1 cellular context compared by ENCODE assay signal in genomic region chr16:24844101-24845030, GRCh38.
TF ChIP-seq lines count a peak whose summit lies in the region.

No MANE protein-coding gene starts in this region.

TF ChIP-seq in K562, 482 proteins besides CTCF, POLR2A, EP300 and RAD21 (continued from another document and continues in another):
- TF ChIP-seq THRB (CRISPR knock-in tag; conservative IDR thresholded peaks at IDR 0.05) (no peak), RNF2 (IDR thresholded peaks at IDR 0.05) (no peak), RB1 (IDR thresholded peaks at IDR 0.05; ENCODE audit: low read depth) (no peak), ZNF24 (IDR thresholded peaks at IDR 0.05) (0 out of 2 replicates have a peak, but pooled peaks have one; percentile 37), ZKSCAN8 (CRISPR knock-in tag; IDR thresholded peaks at IDR 0.05) (no peak), HMGN3 (IDR thresholded peaks at IDR 0.05; ENCODE audit: borderline replicate concordance, extremely low read depth, insufficient read length, low read depth, low read length) (no peak), SP2 (IDR thresholded peaks at IDR 0.05; ENCODE audit: extremely low read depth, low read depth, low read length, poor library complexity, severe bottlenecking) (no peak), FOXK1 (CRISPR knock-in tag; IDR thresholded peaks at IDR 0.05; ENCODE audit: borderline replicate concordance) (no peak), U2AF2 (optimal IDR thresholded peaks at IDR 0.05; ENCODE audit: low read depth, low read length) (no peak), ZNF232 (CRISPR knock-in tag; IDR thresholded peaks at IDR 0.05) (no peak), MEF2A (IDR thresholded peaks at IDR 0.05; ENCODE audit: control insufficient read depth, low read depth, low read length) (no peak), ZNF780A (CRISPR knock-in tag; IDR thresholded peaks at IDR 0.05) (no peak), CSDE1 (IDR thresholded peaks at IDR 0.05) (no peak), ZBTB8A (IDR thresholded peaks at IDR 0.05; ENCODE audit: partially characterized antibody) (no peak), SFPQ (IDR thresholded peaks at IDR 0.05; ENCODE audit: low read depth, low read length) (no peak), MXD1 (CRISPR knock-in tag; IDR thresholded peaks at IDR 0.05; ENCODE audit: borderline replicate concordance, poor library complexity, severe bottlenecking) (peak; percentile 26), MYNN (IDR thresholded peaks at IDR 0.05) (peak; percentile 69; the same call in 1 of the 2 replicates), MYNN (CRISPR knock-in tag; IDR thresholded peaks at IDR 0.05) (no peak), ETV5 (CRISPR knock-in tag; IDR thresholded peaks at IDR 0.05; ENCODE audit: low read depth) (0 out of 2 replicates have a peak, but pooled peaks have one; percentile 23), NRF1 (conservative IDR thresholded peaks at IDR 0.05 in 1 of 2, IDR thresholded peaks at IDR 0.05 in 1 of 2) (peak in 1 of 2 experiments; percentile 48; a peak in 2 of 4 replicates), POLR2AphosphoS2 (IDR thresholded peaks at IDR 0.05; ENCODE audit: low read length) (no peak), TCF15 (CRISPR knock-in tag; IDR thresholded peaks at IDR 0.05) (no peak), PYGO2 (tag; IDR thresholded peaks at IDR 0.05) (no peak), NCOA4 (IDR thresholded peaks at IDR 0.05; ENCODE audit: partially characterized antibody) (no peak), ZNF318 (IDR thresholded peaks at IDR 0.05; ENCODE audit: borderline replicate concordance in 1 of 2, low read depth in 1 of 2) (peak in 1 of 2 experiments; percentile 72; a peak in 1 of 4 replicates), HDAC2 (IDR thresholded peaks at IDR 0.05) (peak; percentile 91), NFYB (IDR thresholded peaks at IDR 0.05; ENCODE audit: extremely low read depth, insufficient read length) (no peak), ELF4 (CRISPR knock-in tag; IDR thresholded peaks at IDR 0.05) (no peak), MED1 (CRISPR knock-in tag; IDR thresholded peaks at IDR 0.05; ENCODE audit: borderline replicate concordance) (no peak), CUX1 (CRISPR knock-in tag; IDR thresholded peaks at IDR 0.05) (no peak), NFE2L1 (tag; IDR thresholded peaks at IDR 0.05; ENCODE audit: borderline replicate concordance, low read depth) (peak; percentile 59; the same call in 1 of the 2 replicates), EWSR1 (IDR thresholded peaks at IDR 0.05; ENCODE audit: borderline replicate concordance, low read depth, partially characterized antibody) (no peak), RFX1 (IDR thresholded peaks at IDR 0.05) (no peak), TEAD4 (IDR thresholded peaks at IDR 0.05; ENCODE audit: low read length) (peak; percentile 84), TEAD4 (CRISPR knock-in tag; IDR thresholded peaks at IDR 0.05; ENCODE audit: borderline replicate concordance) (no peak), ADNP (tag; IDR thresholded peaks at IDR 0.05) (no peak), ELK1 (CRISPR knock-in tag; IDR thresholded peaks at IDR 0.05) (no peak), MLX (CRISPR knock-in tag; conservative IDR thresholded peaks at IDR 0.05) (no peak), PREB (CRISPR knock-in tag; IDR thresholded peaks at IDR 0.05) (no peak)
